In genomic region chr3:32571192-32571485, GRCh38 we compare ENCODE assay signal across 2 cellular contexts.
TF ChIP-seq lines count a peak whose summit lies in the region.

No MANE protein-coding gene starts in this region.

TF ChIP-seq in K562, 482 proteins besides CTCF, POLR2A, EP300 and RAD21 (continued from another document and continues in another):
- TF ChIP-seq ZBTB2 (IDR thresholded peaks at IDR 0.05) (0 out of 2 replicates have a peak, but pooled peaks have one; percentile 12), ZNF766 (CRISPR knock-in tag; conservative IDR thresholded peaks at IDR 0.05) (0 out of 2 replicates have a peak, but pooled peaks have one; percentile 6), DPF2 (IDR thresholded peaks at IDR 0.05) (0 out of 2 replicates have a peak, but pooled peaks have one; percentile 21), POLR2AphosphoS5 (IDR thresholded peaks at IDR 0.05; ENCODE audit: control insufficient read depth, insufficient read depth, low read depth, low read length) (no peak), TRIM25 (IDR thresholded peaks at IDR 0.05; ENCODE audit: borderline replicate concordance) (no peak), TCF15 (CRISPR knock-in tag; IDR thresholded peaks at IDR 0.05) (no peak), ZNF589 (CRISPR knock-in tag; IDR thresholded peaks at IDR 0.05; ENCODE audit: low read depth) (no peak), HNRNPUL1 (IDR thresholded peaks at IDR 0.05; ENCODE audit: low read length) (no peak), UBTF (IDR thresholded peaks at IDR 0.05; ENCODE audit: borderline replicate concordance in 1 of 2, low read depth in 2 of 2, low read length in 2 of 2) (0 out of 4 replicates have a peak, but pooled peaks of 1 of the 2 experiments have one; percentile 8), NUFIP1 (IDR thresholded peaks at IDR 0.05; ENCODE audit: partially characterized antibody) (no peak), SMC3 (conservative IDR thresholded peaks at IDR 0.05; ENCODE audit: insufficient read depth, low read depth, low read length) (0 out of 2 replicates have a peak, but pooled peaks have one; percentile 0), ZBTB43 (CRISPR knock-in tag; IDR thresholded peaks at IDR 0.05) (no peak), ZNF431 (CRISPR knock-in tag; IDR thresholded peaks at IDR 0.05) (no peak), ZBTB34 (CRISPR knock-in tag; IDR thresholded peaks at IDR 0.05) (no peak), SIN3B (IDR thresholded peaks at IDR 0.05; ENCODE audit: low read depth) (no peak)

TF ChIP-seq in HepG2, 621 proteins besides CTCF, POLR2A, EP300 and RAD21 (continued from another document):
- TF ChIP-seq TFE3 (CRISPR knock-in tag; IDR thresholded peaks at IDR 0.05) (no peak), ZNF572 (CRISPR knock-in tag; IDR thresholded peaks at IDR 0.05) (0 out of 2 replicates have a peak, but pooled peaks have one; percentile 3), ARID4A (CRISPR knock-in tag; IDR thresholded peaks at IDR 0.05; ENCODE audit: borderline replicate concordance) (no peak), ZNF543 (CRISPR knock-in tag; IDR thresholded peaks at IDR 0.05) (no peak), NR1H2 (CRISPR knock-in tag; IDR thresholded peaks at IDR 0.05; ENCODE audit: borderline replicate concordance, low read depth) (no peak), ZBTB7B (CRISPR knock-in tag; IDR thresholded peaks at IDR 0.05) (peak; percentile 24; the same call in 1 of the 2 replicates), NFKBIZ (CRISPR knock-in tag; IDR thresholded peaks at IDR 0.05) (0 out of 2 replicates have a peak, but pooled peaks have one; percentile 18), ZBTB7A (CRISPR knock-in tag; IDR thresholded peaks at IDR 0.05) (no peak), ATF1 (CRISPR knock-in tag; IDR thresholded peaks at IDR 0.05) (no peak), DNMT1 (CRISPR knock-in tag; IDR thresholded peaks at IDR 0.05) (no peak), BHLHE40 (IDR thresholded peaks at IDR 0.05; ENCODE audit: low read length) (no peak), HNF1B (CRISPR knock-in tag; IDR thresholded peaks at IDR 0.05) (no peak), JUNB (CRISPR knock-in tag; IDR thresholded peaks at IDR 0.05; ENCODE audit: borderline replicate concordance) (no peak)
